ENCODE assay signal across 8 cellular contexts in genomic region chr22:38228873-38229740, GRCh38. TPM values are rescaled to one million over a fixed set of nuclear protein-coding genes. Genes with fewer than 3 reads are reported as not detected.
A peak's percentile ranks its signal among the peaks of the same experiment; 100 is the strongest.
DNase-seq lines count a peak whose midpoint lies in the region; ATAC-seq, FAIRE-seq and TF ChIP-seq lines count a peak whose summit lies in the region.

No MANE protein-coding gene starts in this region.

- peak; percentile 30 for ATAC-seq in activated CD4-positive, alpha-beta T cell treated with anti-CD3 and anti-CD28 coated beads for 36 hours
- ATAC-seq in body of pancreas, result peak; percentile 38
- ATAC-seq in GM21576 (IDR thresholded peaks at IDR 0.05; ENCODE audit: unreplicated experiment), result no peak

- H3K27me3 ChIP-seq in body of pancreas, result no peaks in the 10 kb centered on the region
- H3K27me3 ChIP-seq in tibial artery, result no peaks in the 10 kb centered on the region

- CTCF ChIA-PET in activated CD4-positive, alpha-beta T cell treated with anti-CD3 and anti-CD28 coated beads for 36 hours (lab: Charles Lee), result interaction anchor here (0.6 to 3.1 kb wide), 5 partner anchors 114 to 598 kb away, joined by 3 to 8 read pairs (median 3); no protein-coding TSS in a partner anchor

- POLR2A ChIA-PET in activated CD4-positive, alpha-beta T cell treated with anti-CD3 and anti-CD28 coated beads for 36 hours (lab: Charles Lee), result no interaction called here

- H3K4me3 ChIP-seq in body of pancreas (no peak overlapping the region), tibial artery (no peak overlapping the region)

- no peaks in the 10 kb centered on the region for H3K9me3 Mint-ChIP-seq in activated CD4-positive, alpha-beta T cell treated with anti-CD3 and anti-CD28 coated beads for 36 hours (ENCODE audit: low read depth)
- no peaks in the 10 kb centered on the region for H3K9me3 Mint-ChIP-seq in activated CD4-positive, alpha-beta T cell treated with anti-CD3 and anti-CD28 coated beads, Interleukin-2, amount 10 ng/mL, durations not matched to agents 24 days and 14 days

- H3K9me3 ChIP-seq in body of pancreas (no peaks in the 10 kb centered on the region), tibial artery (no peaks in the 10 kb centered on the region)

- H3K36me3 ChIP-seq in body of pancreas (replicated peaks in 1 of 2; ENCODE audit: insufficient read depth in 1 of 2, low read depth in 2 of 2) (peaks cover 5 to 7% of the 10 kb centered on the region in 2 donors), tibial artery (peaks cover 48 to 84% (median 80%) of the 10 kb centered on the region in 3 donors)

- FAIRE-seq in D721Med (lab: Jason Lieb, UNC), result no peak

- H3K27ac ChIP-seq in body of pancreas, result peak overlapping the region; percentile 52 to 67 (median 61)
- peak overlapping the region; percentile 22 to 67 for H3K27ac ChIP-seq in tibial artery

- H3K4me1 ChIP-seq in body of pancreas (peaks cover 12% of the 10 kb centered on the region), tibial artery (peaks cover 0 to 39% (median 7%) of the 10 kb centered on the region in 4 donors)

- H3K27me3 Mint-ChIP-seq in activated CD4-positive, alpha-beta T cell treated with anti-CD3 and anti-CD28 coated beads for 36 hours, result no peaks in the 10 kb centered on the region
- no peaks in the 10 kb centered on the region for H3K27me3 Mint-ChIP-seq in activated CD4-positive, alpha-beta T cell treated with anti-CD3 and anti-CD28 coated beads, Interleukin-2, amount 10 ng/mL, durations not matched to agents 24 days and 14 days

- H3K27ac Mint-ChIP-seq in activated CD4-positive, alpha-beta T cell treated with anti-CD3 and anti-CD28 coated beads for 36 hours, result no peak overlapping the region
- H3K27ac Mint-ChIP-seq in activated CD4-positive, alpha-beta T cell treated with anti-CD3 and anti-CD28 coated beads, Interleukin-2, amount 10 ng/mL, durations not matched to agents 24 days and 14 days, result no peak overlapping the region

- no peak for TF ChIP-seq CTCF in body of pancreas (IDR thresholded peaks at IDR 0.05)
- TF ChIP-seq CTCF in tibial artery (IDR thresholded peaks at IDR 0.05), result no peak
- TF ChIP-seq CTCF in D721Med (IDR thresholded peaks at IDR 0.05; ENCODE audit: insufficient read depth, missing control alignments), result no peak

- no peak for DNase-seq in activated CD4-positive, alpha-beta T cell treated with anti-CD3 and anti-CD28 coated beads for 36 hours
- no peak for DNase-seq in activated CD4-positive, alpha-beta T cell treated with anti-CD3 and anti-CD28 coated beads, Interleukin-2, amount 10 ng/mL, durations not matched to agents 24 days and 14 days
- DNase-seq in body of pancreas, result peak in 3 of 4 donors; percentile 51 to 80 (median 51)
- DNase-seq in kidney glomerular epithelial cell (lab: John Stamatoyannopoulos, UW), result peak; percentile 29
- peak in 1 of 2 donors; percentile 79 for DNase-seq in tibial artery
- DNase-seq in D721Med (ENCODE audit: insufficient read length, low spot score), result no peak
- no peak for DNase-seq in COLO829 (ENCODE audit: low spot score)

- no peaks in the 10 kb centered on the region for H3K4me1 Mint-ChIP-seq in activated CD4-positive, alpha-beta T cell treated with anti-CD3 and anti-CD28 coated beads for 36 hours
- H3K4me1 Mint-ChIP-seq in activated CD4-positive, alpha-beta T cell treated with anti-CD3 and anti-CD28 coated beads, Interleukin-2, amount 10 ng/mL, durations not matched to agents 24 days and 14 days, result peaks cover 2% of the 10 kb centered on the region

- peaks cover 4% of the 10 kb centered on the region for H3K36me3 Mint-ChIP-seq in activated CD4-positive, alpha-beta T cell treated with anti-CD3 and anti-CD28 coated beads for 36 hours (ENCODE audit: low read depth)
- peaks cover 16% of the 10 kb centered on the region for H3K36me3 Mint-ChIP-seq in activated CD4-positive, alpha-beta T cell treated with anti-CD3 and anti-CD28 coated beads, Interleukin-2, amount 10 ng/mL, durations not matched to agents 24 days and 14 days (ENCODE audit: low read depth)

- 78 to 80% methylated on average over 12 to 14 of the region's 14 CpGs for WGBS in body of pancreas, 2 donors

- TF ChIP-seq POLR2A in body of pancreas (IDR thresholded peaks at IDR 0.05), result no peak

- intact Hi-C loops in activated CD4-positive, alpha-beta T cell treated with anti-CD3 and anti-CD28 coated beads for 36 hours (cut with DNase I, micrococcal nuclease), result no loop called here
- intact Hi-C loops in activated CD4-positive, alpha-beta T cell treated with anti-CD3 and anti-CD28 coated beads, Interleukin-2, amount 10 ng/mL, durations not matched to agents 24 days and 14 days (cut with micrococcal nuclease), result no loop called here
- intact Hi-C loops in body of pancreas (cut with DNase I), result no loop called here
- intact Hi-C loops in tibial artery (cut with DNase I; ENCODE audit: low total_unique reads), result no loop called here

- H3K4me3 Mint-ChIP-seq in activated CD4-positive, alpha-beta T cell treated with anti-CD3 and anti-CD28 coated beads for 36 hours, result no peak overlapping the region
- H3K4me3 Mint-ChIP-seq in activated CD4-positive, alpha-beta T cell treated with anti-CD3 and anti-CD28 coated beads, Interleukin-2, amount 10 ng/mL, durations not matched to agents 24 days and 14 days, result no peak overlapping the region

RNA-seq across cellular contexts. Expression of gene MAFF, which starts 27.3 kb away (rescaled TPM):
- 1 to 10 TPM; 8.3 to 9.4 TPM for total RNA-seq in activated CD4-positive, alpha-beta T cell treated with anti-CD3 and anti-CD28 coated beads for 36 hours
- total RNA-seq in activated CD4-positive, alpha-beta T cell treated with anti-CD3 and anti-CD28 coated beads, Interleukin-2, amount 10 ng/mL, durations not matched to agents 24 days and 14 days, result 12.6 and 12.8 TPM in 2 replicates
- total RNA-seq in body of pancreas, result 10 to 100 TPM; 16.9 to 35.6 TPM

RNA-seq across cellular contexts. Expression of gene TMEM184B, which starts 43.7 kb away (rescaled TPM):
- total RNA-seq in activated CD4-positive, alpha-beta T cell treated with anti-CD3 and anti-CD28 coated beads for 36 hours, result 10 to 100 TPM; 16.0 to 19.8 TPM
- total RNA-seq in activated CD4-positive, alpha-beta T cell treated with anti-CD3 and anti-CD28 coated beads, Interleukin-2, amount 10 ng/mL, durations not matched to agents 24 days and 14 days, result 31.9 and 33.1 TPM in 2 replicates
- total RNA-seq in body of pancreas, result 10 to 100 TPM; 28.7 to 31.4 TPM

RNA-seq across cellular contexts. Expression of gene PLA2G6, which starts 47.5 kb away (rescaled TPM):
- 10 to 100 TPM; 54.0 to 57.3 TPM for total RNA-seq in activated CD4-positive, alpha-beta T cell treated with anti-CD3 and anti-CD28 coated beads for 36 hours
- 34.3 and 43.2 TPM in 2 replicates for total RNA-seq in activated CD4-positive, alpha-beta T cell treated with anti-CD3 and anti-CD28 coated beads, Interleukin-2, amount 10 ng/mL, durations not matched to agents 24 days and 14 days
- 10 to 100 TPM; 41.5 to 68.0 TPM for total RNA-seq in body of pancreas

Comparison
In these comparisons a context has a peak if more than half of its experiments do, and no peak if none do; other contexts are left out.
1. DNase-seq: peak in body of pancreas (3 of 4) and kidney glomerular epithelial cell (single experiment); none in activated CD4-positive, alpha-beta T cell treated with anti-CD3 and anti-CD28 coated beads for 36 hours (single experiment), activated CD4-positive, alpha-beta T cell treated with anti-CD3 and anti-CD28 coated beads, Interleukin-2, amount 10 ng/mL, durations not matched to agents 24 days and 14 days (single experiment), D721Med (single experiment) and COLO829 (single experiment).